ENCODE assay signal across 35 cellular contexts in genomic region chr12:68229956-68230355, GRCh38. TPM values are rescaled to one million over a fixed set of nuclear protein-coding genes. Genes with fewer than 3 reads are reported as not detected.
"Had no signal": no experiment of that assay in that cellular context is flagged by ENCODE, and none has a peak within 500 bp of the region (broad histone marks: within the 10 kb centered on the region; RNA-seq: fewer than 3 reads in every experiment).

No MANE protein-coding gene starts in this region.

- H3K27me3 ChIP-seq: neural progenitor cell, neutrophil, ovary, right atrium auricular region, right lobe of liver, tibial nerve, uterus had no signal

- H3K27ac ChIP-seq: left ventricle myocardium inferior, neural progenitor cell, neutrophil, ovary, right atrium auricular region, right lobe of liver, tibial nerve, uterus had no signal

- H3K36me3 ChIP-seq: left ventricle myocardium inferior, neural progenitor cell, neutrophil, ovary, right atrium auricular region, right lobe of liver, tibial nerve, uterus had no signal

- H3K4me3 ChIP-seq: left ventricle myocardium inferior, lung, neural progenitor cell, ovary, right atrium auricular region, right lobe of liver, smooth muscle cell, tibial nerve, uterus had no signal

- DNase-seq: hypothalamus; immature natural killer cell; left ventricle myocardium inferior; mesenchymal stem cell; natural killer cell; nephron progenitor cell; occipital lobe; ovary; right lobe of liver; stimulated activated CD4-positive, alpha-beta T cell treated with anti-CD3 and anti-CD28 coated beads, Interleukin-1b, Interleukin-23, amount 100 ng/mL, for 48 hours; stimulated activated CD4-positive, alpha-beta T cell treated with anti-CD3 and anti-CD28 coated beads, Interleukin-2, amount 100 ng/mL, for 48 hours; stimulated activated CD4-positive, alpha-beta T cell treated with anti-CD3 and anti-CD28 coated beads, Interleukin-4, amount 100 ng/mL, for 4 hours; stimulated activated CD8-positive, alpha-beta memory T cell treated with anti-CD3 and anti-CD28 coated beads, Interleukin-4, amount 100 ng/mL, for 48 hours; stimulated activated naive CD4-positive, alpha-beta T cell treated with Interleukin-2 at 50 U/mL for 16 hours; stimulated activated naive CD8-positive, alpha-beta T cell treated with anti-CD3 and anti-CD28 coated beads, Interleukin-15, amount 100 ng/mL, for 72 hours; substantia nigra; uterus had no signal

- H3K4me3 Mint-ChIP-seq: immature natural killer cell; natural killer cell; nephron progenitor cell; neural progenitor cell; stimulated activated memory B cell treated with anti-CD40 and anti-IgM and Interleukin-4, amounts not matched to agents 10 μg/mL and 1 μg/mL and 100 μg/mL, for 72 hours; stimulated activated naive CD8-positive, alpha-beta T cell treated with anti-CD3 and anti-CD28 coated beads, Interleukin-15, amount 100 ng/mL, for 72 hours; type B pancreatic cell had no signal

- H3K36me3 Mint-ChIP-seq: immature natural killer cell; natural killer cell; neural progenitor cell; stimulated activated memory B cell treated with anti-CD40 and anti-IgM and Interleukin-4, amounts not matched to agents 10 μg/mL and 1 μg/mL and 100 μg/mL, for 72 hours; type B pancreatic cell had no signal

- H3K27ac Mint-ChIP-seq: immature natural killer cell; natural killer cell; nephron progenitor cell; neural progenitor cell; progenitor cell of endocrine pancreas; stimulated activated memory B cell treated with anti-CD40 and anti-IgM and Interleukin-4, amounts not matched to agents 10 μg/mL and 1 μg/mL and 100 μg/mL, for 72 hours; stimulated activated naive CD8-positive, alpha-beta T cell treated with anti-CD3 and anti-CD28 coated beads, Interleukin-15, amount 100 ng/mL, for 72 hours; type B pancreatic cell had no signal

- H3K4me1 ChIP-seq: left ventricle myocardium inferior, right atrium auricular region, right lobe of liver, uterus had no signal

- H3K27me3 Mint-ChIP-seq: stimulated activated memory B cell treated with anti-CD40 and anti-IgM and Interleukin-4, amounts not matched to agents 10 μg/mL and 1 μg/mL and 100 μg/mL, for 72 hours; stimulated activated naive CD8-positive, alpha-beta T cell treated with anti-CD3 and anti-CD28 coated beads, Interleukin-15, amount 100 ng/mL, for 72 hours had no signal

- FAIRE-seq: islet of Langerhans had no signal

- ATAC-seq: natural killer cell; right lobe of liver; stimulated activated memory B cell treated with anti-CD40 and anti-IgM and Interleukin-4, amounts not matched to agents 10 μg/mL and 1 μg/mL and 100 μg/mL, for 72 hours; stimulated activated naive CD8-positive, alpha-beta T cell treated with anti-CD3 and anti-CD28 coated beads, Interleukin-15, amount 100 ng/mL, for 72 hours had no signal

- H3K9me3 Mint-ChIP-seq: immature natural killer cell; natural killer cell; neural progenitor cell; stimulated activated memory B cell treated with anti-CD40 and anti-IgM and Interleukin-4, amounts not matched to agents 10 μg/mL and 1 μg/mL and 100 μg/mL, for 72 hours; stimulated activated naive CD8-positive, alpha-beta T cell treated with anti-CD3 and anti-CD28 coated beads, Interleukin-15, amount 100 ng/mL, for 72 hours had no signal

- H3K9me3 ChIP-seq: left ventricle myocardium inferior, neutrophil, ovary, right atrium auricular region, right lobe of liver, tibial nerve, uterus had no signal

- H3K4me1 Mint-ChIP-seq: immature natural killer cell; natural killer cell; nephron progenitor cell; stimulated activated memory B cell treated with anti-CD40 and anti-IgM and Interleukin-4, amounts not matched to agents 10 μg/mL and 1 μg/mL and 100 μg/mL, for 72 hours had no signal

RNA-seq across cellular contexts. Expression of gene IL26, which starts 4.3 kb away (rescaled TPM):
- total RNA-seq: kidney epithelial cell, left ventricle myocardium inferior, lower leg skin, lung, mucosa of gallbladder, natural killer cell, occipital lobe, ovary, progenitor cell of endocrine pancreas, pulmonary artery endothelial cell, renal cortical epithelial cell, right atrium auricular region, right lobe of liver, skeletal muscle tissue, smooth muscle cell, temporal lobe, tibial nerve, ureter, uterus had no signal
- polyA plus RNA-seq: immature natural killer cell, lung, ovary, smooth muscle cell had no signal

RNA-seq across cellular contexts. Expression of gene IL22, which starts 23.4 kb away (rescaled TPM):
- total RNA-seq: kidney epithelial cell, left ventricle myocardium inferior, lower leg skin, lung, mucosa of gallbladder, natural killer cell, occipital lobe, ovary, progenitor cell of endocrine pancreas, pulmonary artery endothelial cell, renal cortical epithelial cell, right atrium auricular region, right lobe of liver, skeletal muscle tissue, smooth muscle cell, temporal lobe, tibial nerve, ureter, uterus had no signal
- polyA plus RNA-seq: immature natural killer cell, ovary, smooth muscle cell had no signal
